In the genomic region with DNA sequence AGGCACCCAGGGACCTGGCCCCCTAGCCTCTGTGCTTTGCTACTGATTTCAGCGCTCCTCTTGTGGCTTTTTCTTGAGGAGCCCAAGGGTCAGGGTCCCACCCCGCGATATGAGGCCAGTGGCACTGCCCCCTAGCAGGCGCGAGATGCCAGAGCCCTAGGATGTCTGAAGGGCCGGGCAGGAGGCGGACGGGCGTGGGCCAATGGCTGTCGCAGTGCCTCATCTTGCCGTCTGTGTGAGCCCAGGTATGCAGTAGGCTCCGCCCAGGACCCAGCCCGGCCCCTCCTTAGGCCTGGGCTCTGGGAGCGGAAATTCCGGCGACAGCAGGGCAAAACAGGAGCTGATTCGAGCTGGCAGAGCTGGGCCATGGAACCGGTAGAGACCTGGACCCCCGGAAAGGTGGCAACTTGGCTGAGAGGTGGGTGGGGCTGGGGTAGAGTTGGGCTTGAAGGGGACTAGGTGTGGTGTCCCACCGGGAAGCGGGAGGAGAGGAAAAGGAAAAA, we compare ENCODE assay signal across 9 cellular contexts. TPM values are rescaled to one million over a fixed set of nuclear protein-coding genes. Genes with fewer than 3 reads are reported as not detected.
DNase-seq lines count a peak whose midpoint lies in the region; TF ChIP-seq lines count a peak whose summit lies in the region.
"Had no signal": no experiment of that assay in that cellular context is flagged by ENCODE, and none has a peak within 500 bp of the region (broad histone marks: within the 10 kb centered on the region; RNA-seq: fewer than 3 reads in every experiment).

Gene CNKSR1, plus strand, starts transcription at position 310 of the 503 bp plus-strand sequence. Its CDS starts 57 bp downstream, at position 367.

- TF ChIP-seq CTCF in H9 (conservative IDR thresholded peaks at IDR 0.05) (peak; percentile 64), parathyroid adenoma (IDR thresholded peaks at IDR 0.05) (peak; percentile 31), sigmoid colon (IDR thresholded peaks at IDR 0.05) (no peak), ovary (IDR thresholded peaks at IDR 0.05) (no peak), foreskin fibroblast (IDR thresholded peaks at IDR 0.05; ENCODE audit: low read depth, low read length) (no peak)

- no peaks in the 10 kb centered on the region for H3K9me3 ChIP-seq in H9 (ENCODE audit: control insufficient read depth, low read depth, low read length)
- H3K9me3 ChIP-seq in parathyroid adenoma (ENCODE audit: control insufficient read depth, low read length) = no peaks in the 10 kb centered on the region
- no peaks in the 10 kb centered on the region for H3K9me3 ChIP-seq in sigmoid colon
- H3K9me3 ChIP-seq in ovary = no peaks in the 10 kb centered on the region

- no peak within 1 kb of the TSS for H3K18ac ChIP-seq in H9 (ENCODE audit: insufficient read length, low read depth, low read length)

- no peak within 1 kb of the TSS for H2BK12ac ChIP-seq in H9 (ENCODE audit: insufficient read length, low read depth, low read length)

- H3K9ac ChIP-seq in H9 (ENCODE audit: extremely low read depth, insufficient read length, low read length) = peak within 1 kb of the TSS; percentile 30
- no peak within 1 kb of the TSS for H3K9ac ChIP-seq in parathyroid adenoma

- no peaks in the 10 kb centered on the region for H3K79me1 ChIP-seq in H9 (ENCODE audit: insufficient read depth, low read depth, low read length, poor library complexity, severe bottlenecking)

- no peak within 1 kb of the TSS for H3K14ac ChIP-seq in H9 (ENCODE audit: insufficient read depth, low read length)

- no peak within 1 kb of the TSS for H4K5ac ChIP-seq in H9 (ENCODE audit: insufficient read length, low read depth, low read length)

- H2AFZ ChIP-seq in H9 (ENCODE audit: low read length) = no peak within 1 kb of the TSS
- H2AFZ ChIP-seq in parathyroid adenoma = peak within 1 kb of the TSS; percentile 77

- DNase-seq in H9 = peak; percentile 97
- peak; percentile 68 for DNase-seq in NCI-H2196 treated with DMSO at 0.1 percent for 48 hours (lab: John Stamatoyannopoulos, UW; ENCODE audit: unreplicated experiment)
- peak; percentile 46 for DNase-seq in epithelial cell of prostate (ENCODE audit: low read depth, low spot score)
- DNase-seq in sigmoid colon = no peak
- no peak for DNase-seq in ovary
- DNase-seq in NCI-H2227 (lab: John Stamatoyannopoulos, UW; ENCODE audit: unreplicated experiment) = no peak
- no peak for DNase-seq in foreskin fibroblast
- DNase-seq: MV-4-11 had no signal

- H3K4me2 ChIP-seq in H9 (ENCODE audit: insufficient read depth, insufficient read length, low read length) (peak within 1 kb of the TSS; percentile 9), parathyroid adenoma (ENCODE audit: low read length) (peak within 1 kb of the TSS; percentile 79)

- intact Hi-C loops in sigmoid colon (cut with DNase I) = no loop called here
- intact Hi-C loops in ovary (cut with DNase I) = no loop called here

- H3K27ac ChIP-seq in H9 (ENCODE audit: insufficient read length, low read depth, low read length) (no peak within 1 kb of the TSS), epithelial cell of prostate (peak within 1 kb of the TSS; percentile 75), parathyroid adenoma (peak within 1 kb of the TSS; percentile 49), sigmoid colon (no peak within 1 kb of the TSS), ovary (no peak within 1 kb of the TSS)

- H3K4me1 ChIP-seq in H9 (ENCODE audit: insufficient read depth, low read length) (no peaks in the 10 kb centered on the region), parathyroid adenoma (peaks cover 6% of the 10 kb centered on the region), sigmoid colon (no peaks in the 10 kb centered on the region), ovary (ENCODE audit: insufficient read depth) (no peaks in the 10 kb centered on the region)

- H4K91ac ChIP-seq in H9 (ENCODE audit: insufficient read length, low read depth, low read length) = no peak within 1 kb of the TSS

- peak within 1 kb of the TSS; percentile 79 to 82 for H3K4me3 Mint-ChIP-seq in H9

- H2AK5ac ChIP-seq in H9 (ENCODE audit: insufficient read length, low read length) = no peak within 1 kb of the TSS

- no peak within 1 kb of the TSS for H3T11ph ChIP-seq in H9 (ENCODE audit: low read length)

- H2BK20ac ChIP-seq in H9 (ENCODE audit: low read depth, low read length, poor library complexity, severe bottlenecking) = no peak within 1 kb of the TSS

- H3K27ac Mint-ChIP-seq in H9 = peak within 1 kb of the TSS; percentile 43 to 97 (median 95); a peak in 5 of 7 replicates

- no peaks in the 10 kb centered on the region for H3K23me2 ChIP-seq in H9 (ENCODE audit: insufficient read length, low read depth, low read length, poor library complexity, severe bottlenecking)

- H3K36me3 Mint-ChIP-seq in H9 (ENCODE audit: insufficient read depth in 1 of 3, low read depth in 3 of 3) = peaks cover 0 to 15% (median 14%) of the 10 kb centered on the region in 3 experiments; a peak in 4 of 7 replicates

- no peaks in the 10 kb centered on the region for H4K20me1 ChIP-seq in H9 (ENCODE audit: control insufficient read depth, insufficient read depth, insufficient read length)

- H3K4ac ChIP-seq in H9 (ENCODE audit: low read depth, low read length) = no peak within 1 kb of the TSS

- no peaks in the 10 kb centered on the region for H3K79me2 ChIP-seq in H9 (ENCODE audit: insufficient read depth, low read length)
- no peaks in the 10 kb centered on the region for H3K79me2 ChIP-seq in parathyroid adenoma

- TF ChIP-seq EP300 in sigmoid colon (IDR thresholded peaks at IDR 0.05) (no peak), ovary (IDR thresholded peaks at IDR 0.05) (no peak)

- H2BK5ac ChIP-seq in H9 (ENCODE audit: insufficient read length, low read length) = no peak within 1 kb of the TSS

- WGBS in H9 (ENCODE audit: extremely low coverage, insufficient read length, low lambda C conversion rate) = no CpG with 5 or more reads among the region's 21 CpGs
- WGBS in sigmoid colon, 2 donors = 14 to 38% methylated on average over 21 of the region's 21 CpGs
- 57 to 62% (median 62%) methylated on average over 21 of the region's 21 CpGs for WGBS in ovary, 3 donors

- peak in 1 of 2 donors; percentile 30 for TF ChIP-seq POLR2A in sigmoid colon (IDR thresholded peaks at IDR 0.05)
- TF ChIP-seq POLR2A in ovary (IDR thresholded peaks at IDR 0.05) = no peak

- no peak within 1 kb of the TSS for H3K23ac ChIP-seq in H9 (ENCODE audit: insufficient read length, low read depth, low read length)

- peak within 1 kb of the TSS; percentile 88 for H3K4me3 ChIP-seq in parathyroid adenoma (ENCODE audit: low read depth, low read length)
- no peak within 1 kb of the TSS for H3K4me3 ChIP-seq in sigmoid colon
- no peak within 1 kb of the TSS for H3K4me3 ChIP-seq in ovary
- H3K4me3 ChIP-seq in foreskin fibroblast (ENCODE audit: low read depth in 1 of 2, low read length in 2 of 2) = no peak within 1 kb of the TSS

- no peak within 1 kb of the TSS for H3K56ac ChIP-seq in H9 (ENCODE audit: insufficient read length, low read depth, low read length)

- H2BK120ac ChIP-seq in H9 (ENCODE audit: low read depth, low read length, poor library complexity, severe bottlenecking) = no peak within 1 kb of the TSS

- no peaks in the 10 kb centered on the region for H3K9me3 Mint-ChIP-seq in H9

- H2BK15ac ChIP-seq in H9 (ENCODE audit: low read depth, low read length) = no peak within 1 kb of the TSS

- H3K27me3 ChIP-seq in H9 (ENCODE audit: insufficient read depth, low read length) = no peaks in the 10 kb centered on the region
- no peaks in the 10 kb centered on the region for H3K27me3 ChIP-seq in parathyroid adenoma (ENCODE audit: control insufficient read depth, insufficient read depth, low read length)
- no peaks in the 10 kb centered on the region for H3K27me3 ChIP-seq in sigmoid colon
- H3K27me3 ChIP-seq in ovary = no peaks in the 10 kb centered on the region

- H3K27me3 Mint-ChIP-seq in H9 (ENCODE audit: low read depth) = no peaks in the 10 kb centered on the region

- peaks cover 3 to 11% of the 10 kb centered on the region in 2 experiments; a peak in 3 of 4 replicates for H3K4me1 Mint-ChIP-seq in H9

- no peak within 1 kb of the TSS for H4K8ac ChIP-seq in H9 (replicated peaks; ENCODE audit: insufficient read length, low read depth, low read length)

- H3K36me3 ChIP-seq in parathyroid adenoma (ENCODE audit: control insufficient read depth, insufficient read depth, low read length) = no peaks in the 10 kb centered on the region
- no peaks in the 10 kb centered on the region for H3K36me3 ChIP-seq in sigmoid colon
- no peaks in the 10 kb centered on the region for H3K36me3 ChIP-seq in ovary

RNA-seq across cellular contexts. Expression of gene CNKSR1, which starts in this region (rescaled TPM):
- 23.4 and 26.3 TPM in 2 replicates for total RNA-seq in H9 (2021)
- 1 to 10 TPM in 2 of 4 donors, under 1 TPM in 1, not detected in 1; 0.82 to 4.7 (median 1.8) TPM for total RNA-seq in sigmoid colon
- 10 to 100 TPM; 13.8 to 29.0 (median 16.0) TPM for polyA plus RNA-seq in sigmoid colon
- 10 to 100 TPM in 1 of 7 donors, 1 to 10 TPM in 6; 2.9 to 16.8 (median 6.3) TPM for total RNA-seq in ovary
- 1 to 10 TPM in 1 of 2 donors, under 1 TPM in 1; 0.73 to 1.7 TPM for polyA plus RNA-seq in ovary

Comparison
In these comparisons a context has a peak if more than half of its experiments do, and no peak if none do; other contexts are left out.
1. RNA of gene CNKSR1 (polyA plus RNA-seq): 13.8 to 29.0 TPM in sigmoid colon; 0.73 to 1.7 TPM in ovary; every median in the first group is over 4 times any median in the second.
2. DNase-seq: peak in H9 (single experiment), NCI-H2196 treated with DMSO at 0.1 percent for 48 hours (single experiment) and epithelial cell of prostate (single experiment); none in sigmoid colon (single experiment), ovary (0 of 5), NCI-H2227 (single experiment) and foreskin fibroblast (0 of 2).
3. H3K27ac ChIP-seq: peak in epithelial cell of prostate (single experiment) and parathyroid adenoma (single experiment); none in H9 (single experiment), sigmoid colon (0 of 4) and ovary (0 of 2).
4. CTCF ChIP-seq: peak in H9 (single experiment) and parathyroid adenoma (single experiment); none in sigmoid colon (0 of 4), ovary (0 of 3) and foreskin fibroblast (single experiment).